Comparison of ENCODE assay signal across 25 cellular contexts in the genomic region with DNA sequence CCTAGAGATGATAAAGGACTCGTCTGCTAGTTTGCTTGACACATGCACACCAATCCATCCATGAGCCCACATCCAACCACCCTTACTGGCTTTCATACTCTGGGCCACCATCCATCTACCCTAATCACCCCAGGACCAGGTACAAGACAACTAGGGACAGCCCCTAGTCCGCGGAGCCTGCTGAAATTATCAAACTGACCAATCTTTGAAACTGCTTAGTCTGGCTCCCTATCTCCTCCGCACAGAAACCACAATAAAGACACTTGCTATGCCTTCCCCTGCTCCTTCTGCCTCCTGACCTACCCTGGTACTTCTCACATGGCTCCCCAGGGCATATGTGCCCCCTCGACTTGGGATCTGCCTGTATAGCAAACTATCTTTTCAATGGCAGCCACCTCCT.
"Had no signal": no experiment of that assay in that cellular context is flagged by ENCODE, and none has a peak within 500 bp of the region (broad histone marks: within the 10 kb centered on the region; RNA-seq: fewer than 3 reads in every experiment).

No MANE protein-coding gene starts in this region.

- H3K27ac Mint-ChIP-seq: activated naive CD8-positive, alpha-beta T cell treated with anti-CD3 and anti-CD28 coated beads, Interleukin-2, amount 10 ng/mL, durations not matched to agents 7 days and 5 days; endodermal cell; natural killer cell treated with Interleukin-12 subunit alpha and Interleukin-12 subunit beta and Interleukin-15 and Interleukin-18, amount 100 ng/mL, for 72 hours; WTC11 had no signal

- H3K36me3 ChIP-seq: transverse colon, uterus had no signal

- H3K4me3 Mint-ChIP-seq: activated naive CD8-positive, alpha-beta T cell treated with anti-CD3 and anti-CD28 coated beads, Interleukin-2, amount 10 ng/mL, durations not matched to agents 7 days and 5 days; endodermal cell; natural killer cell treated with Interleukin-12 subunit alpha and Interleukin-12 subunit beta and Interleukin-15 and Interleukin-18, amount 100 ng/mL, for 72 hours; WTC11 had no signal

- H3K9me3 Mint-ChIP-seq: activated naive CD8-positive, alpha-beta T cell treated with anti-CD3 and anti-CD28 coated beads, Interleukin-2, amount 10 ng/mL, durations not matched to agents 7 days and 5 days; natural killer cell treated with Interleukin-12 subunit alpha and Interleukin-12 subunit beta and Interleukin-15 and Interleukin-18, amount 100 ng/mL, for 72 hours had no signal

- ATAC-seq: heart right ventricle, left lobe of liver, lower lobe of right lung, right lobe of liver had no signal

- H3K27me3 ChIP-seq: ascending aorta, brain microvascular endothelial cell, esophagus squamous epithelium, heart right ventricle, right lobe of liver, testis, transverse colon, uterus had no signal

- DNase-seq: activated CD4-positive, alpha-beta T cell treated with anti-CD3 and anti-CD28 coated beads for 1 hour; activated CD4-positive, alpha-beta T cell treated with anti-CD3 and anti-CD28 coated beads, Interleukin-2, amount 50 U/mL, for 1 hour; activated CD8-positive, alpha-beta memory T cell treated with anti-CD3 and anti-CD28 coated beads for 24 hours; activated effector memory CD4-positive, alpha-beta T cell treated with Interleukin-2 at 50 U/mL for 16 hours; activated naive CD4-positive, alpha-beta T cell treated with Interleukin-2 at 50 U/mL for 16 hours; activated naive CD8-positive, alpha-beta T cell treated with anti-CD3 and anti-CD28 coated beads, Interleukin-2, amount 10 ng/mL, durations not matched to agents 7 days and 5 days; brain microvascular endothelial cell; cortex of kidney; endodermal cell; esophagus squamous epithelium; foreskin melanocyte; heart right ventricle; kidney glomerular epithelial cell; lower lobe of right lung; mesenchymal stem cell; right lobe of liver; stimulated activated CD4-positive, alpha-beta T cell treated with anti-CD3 and anti-CD28 coated beads, Interleukin-2, amount 100 ng/mL, for 48 hours; stimulated activated naive CD4-positive, alpha-beta T cell treated with Interleukin-2 at 50 U/mL for 16 hours; testis; transverse colon; uterus had no signal

- H3K9me3 ChIP-seq: ascending aorta, lower lobe of right lung, right lobe of liver, testis, transverse colon, uterus had no signal

- H3K4me1 ChIP-seq: testis, uterus had no signal

- H3K27ac ChIP-seq: ascending aorta, brain microvascular endothelial cell, esophagus squamous epithelium, heart right ventricle, lower lobe of right lung, right lobe of liver, testis, transverse colon, uterus had no signal

- H3K4me3 ChIP-seq: ascending aorta, esophagus squamous epithelium, heart right ventricle, right lobe of liver, testis, transverse colon, uterus had no signal

- H3K36me3 Mint-ChIP-seq: activated naive CD8-positive, alpha-beta T cell treated with anti-CD3 and anti-CD28 coated beads, Interleukin-2, amount 10 ng/mL, durations not matched to agents 7 days and 5 days; natural killer cell treated with Interleukin-12 subunit alpha and Interleukin-12 subunit beta and Interleukin-15 and Interleukin-18, amount 100 ng/mL, for 72 hours had no signal
